8 cellular contexts compared by ENCODE assay signal in genomic region chr2:7097353-7097895, GRCh38.
A peak's percentile ranks its signal among the peaks of the same experiment; 100 is the strongest.
DNase-seq lines count a peak whose midpoint lies in the region; ATAC-seq and TF ChIP-seq lines count a peak whose summit lies in the region.

No MANE protein-coding gene starts in this region.

- H3K9ac ChIP-seq in endocrine pancreas (ENCODE audit: control insufficient read depth, insufficient read depth, low read length): no peak overlapping the region

- peak overlapping the region; percentile 39 for H3K4me3 ChIP-seq in endocrine pancreas (ENCODE audit: control insufficient read depth, insufficient read depth, low read length)
- H3K4me3 ChIP-seq in mucosa of descending colon: no peak overlapping the region

- TF ChIP-seq CTCF in GM20000 (IDR thresholded peaks at IDR 0.05; ENCODE audit: extremely low read depth, missing control alignments): peak; percentile 99
- peak; percentile 96 for TF ChIP-seq CTCF in mucosa of descending colon (IDR thresholded peaks at IDR 0.05)

- H3K9me3 ChIP-seq in endocrine pancreas (ENCODE audit: control insufficient read depth, low read length) (no peaks in the 10 kb centered on the region), mucosa of descending colon (no peaks in the 10 kb centered on the region)

- ATAC-seq in mucosa of descending colon: peak; percentile 91

- H3K36me3 ChIP-seq in endocrine pancreas (ENCODE audit: control insufficient read depth, insufficient read depth, low read length) (no peaks in the 10 kb centered on the region), mucosa of descending colon (ENCODE audit: low read depth) (no peaks in the 10 kb centered on the region)

- no peaks in the 10 kb centered on the region for H3K4me1 ChIP-seq in endocrine pancreas (ENCODE audit: control insufficient read depth, insufficient read depth, low read length)
- peaks cover 6% of the 10 kb centered on the region for H3K4me1 ChIP-seq in mucosa of descending colon (ENCODE audit: low read depth)

- intact Hi-C loops in mucosa of descending colon (cut with DNase I, micrococcal nuclease): no loop called here

- DNase-seq in COR-L47 (lab: John Stamatoyannopoulos, UW) (peak; percentile 74), GM20000 (ENCODE audit: low spot score) (peak; percentile 80), HK-2 (ENCODE audit: unreplicated experiment) (peak; percentile 70), NCI-H82 (lab: John Stamatoyannopoulos, UW) (peak; percentile 90), mucosa of descending colon (peak; percentile 71 to 84 (median 77))
- peak; percentile 36 to 54 for DNase-seq in activated CD8-positive, alpha-beta memory T cell treated with anti-CD3 and anti-CD28 coated beads for 4 hours (ENCODE audit: low read depth in 2 of 2)
- peak; percentile 65 for DNase-seq in stimulated activated CD8-positive, alpha-beta memory T cell treated with anti-CD3 and anti-CD28 coated beads, Interleukin-4, amount 100 ng/mL, for 24 hours (ENCODE audit: low read depth)

- H3K27me3 ChIP-seq in endocrine pancreas (ENCODE audit: control insufficient read depth, insufficient read depth, low read length): no peaks in the 10 kb centered on the region
